In the genomic region with DNA sequence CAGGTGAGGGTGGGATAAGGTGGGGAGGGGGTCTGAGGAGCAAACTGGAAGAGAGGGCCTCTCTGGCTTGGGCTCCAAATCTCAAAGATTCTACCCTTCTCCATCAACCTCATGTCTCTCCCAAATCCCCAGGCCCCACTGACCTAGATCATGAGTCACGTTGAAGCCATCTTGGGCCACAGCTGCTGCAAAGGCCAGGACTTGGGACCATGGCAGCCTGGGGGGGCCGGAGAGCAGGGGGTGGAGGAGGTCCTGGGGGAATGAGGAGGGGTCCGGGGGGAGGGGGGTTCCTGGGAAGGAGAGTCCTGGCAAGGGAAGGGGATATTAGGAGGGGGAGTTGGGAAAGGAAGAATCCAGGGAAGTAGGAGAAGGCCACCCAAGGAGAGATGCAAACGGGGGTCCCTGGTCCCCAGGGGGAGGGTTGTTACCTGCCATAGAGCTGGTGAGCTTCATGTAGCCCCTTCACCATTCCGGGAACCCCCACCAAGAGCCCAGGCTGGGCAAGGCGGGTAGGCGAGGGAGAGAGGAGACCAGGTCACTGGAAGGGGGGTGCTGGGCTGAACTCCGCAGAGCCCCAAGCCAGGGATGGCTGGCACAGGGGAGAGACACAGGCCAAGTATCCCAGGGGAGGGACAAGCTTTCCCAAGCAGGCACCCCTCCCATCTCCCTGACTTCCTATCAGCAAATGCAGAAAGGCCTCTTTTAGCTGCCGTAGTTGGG, we compare ENCODE assay signal across 36 cellular contexts.
"Had no signal": no experiment of that assay in that cellular context is flagged by ENCODE, and none has a peak within 500 bp of the region (broad histone marks: within the 10 kb centered on the region; RNA-seq: fewer than 3 reads in every experiment).

No MANE protein-coding gene starts in this region.

- H3K4me3 ChIP-seq: cardiac muscle cell, MG63, Peyer's patch had no signal

- H3K4me1 ChIP-seq: Peyer's patch had no signal

- H3K36me3 ChIP-seq: MG63 had no signal

- DNase-seq: activated B cell treated with CpG ODN at 0.5 μM for 24 hours; activated CD4-positive, alpha-beta memory T cell treated with anti-CD3 and anti-CD28 coated beads for 36 hours; activated CD4-positive, alpha-beta T cell treated with anti-CD3 and anti-CD28 coated beads for 4 hours; activated CD4-positive, alpha-beta T cell treated with anti-CD3 and anti-CD28 coated beads, Interleukin-2, amount 50 U/mL, for 1 hour; activated CD4-positive, CD25-positive, alpha-beta regulatory T cell treated with anti-CD3 and anti-CD28 coated beads, Interleukin-2, amount 50 U/mL, for 72 hours; activated effector memory CD4-positive, alpha-beta T cell treated with Interleukin-2 at 50 U/mL for 16 hours; activated naive CD4-positive, alpha-beta T cell treated with anti-CD3 and anti-CD28 coated beads, Interleukin-2, amount 10 ng/mL, durations not matched to agents 7 days and 5 days; activated naive CD8-positive, alpha-beta T cell treated with anti-CD3 and anti-CD28 coated beads for 36 hours; activated T-cell treated with anti-CD3 and anti-CD28 coated beads for 4 hours; activated T-cell treated with anti-CD3 and anti-CD28 coated beads, Interleukin-2, amount 50 U/mL, for 4 hours; amniotic stem cell; aorta; Kasumi-1; KG1; MG63; NCI-H1048; NCI-H1105 treated with DMSO at 0.1 percent for 48 hours; NCI-H1436; NCI-H1694; NCI-H1930; NCI-H2081 treated with DMSO at 0.1 percent for 48 hours; NCI-H226; NCI-H446 treated with DMSO at 0.1 percent for 48 hours; NCI-H524; NCI-H69; PC-3; Peyer's patch; RPMI8226; SIG-M5; T-cell; T-helper 17 cell; T-helper 9 cell had no signal

- H3K27ac ChIP-seq: cardiac muscle cell, Peyer's patch, VCaP had no signal

- H3K27me3 ChIP-seq: cardiac muscle cell, MG63, Peyer's patch had no signal

- ATAC-seq: activated T-cell treated with anti-CD3 and anti-CD28 coated beads, Interleukin-2, amount 50 U/mL, for 4 hours; PC-3; Right ventricle myocardium inferior; SK-N-SH treated with all-trans-retinoic acid at 6 μM for 48 hours; T-cell; T-helper 17 cell had no signal

- H3K9me3 ChIP-seq: MG63, Peyer's patch had no signal
